Comparison of ENCODE assay signal across 22 cellular contexts in the genomic region with DNA sequence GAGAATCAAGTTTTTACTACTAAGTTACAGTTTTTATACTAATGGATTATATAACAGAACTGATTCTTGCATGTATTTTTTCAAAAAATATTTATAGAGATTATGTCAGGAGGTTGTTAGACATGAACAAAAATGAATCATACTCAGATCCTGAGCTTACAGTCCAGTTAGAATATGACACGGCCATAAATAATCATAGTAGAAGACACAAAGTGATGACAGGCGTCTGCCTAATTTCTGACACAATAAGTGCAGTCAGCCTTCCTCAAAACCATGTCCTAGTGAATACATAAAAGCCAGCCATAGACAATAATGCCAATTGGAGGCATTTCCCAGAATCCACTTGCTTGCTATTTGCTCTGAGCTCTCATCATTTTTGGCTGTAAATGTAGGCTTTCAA.
DNase-seq lines count a peak whose midpoint lies in the region; ATAC-seq, FAIRE-seq and TF ChIP-seq lines count a peak whose summit lies in the region.
"Had no signal": no experiment of that assay in that cellular context is flagged by ENCODE, and none has a peak within 500 bp of the region (broad histone marks: within the 10 kb centered on the region; RNA-seq: fewer than 3 reads in every experiment).

No MANE protein-coding gene starts in this region.

- H3K9me2 ChIP-seq in PC-3 (replicated peaks; ENCODE audit: low read length), result no peaks in the 10 kb centered on the region

- no peak overlapping the region for H3K23ac ChIP-seq in mesenchymal stem cell (ENCODE audit: low read length in 2 of 2)

- BruUV-seq in PC-3 (replicated peaks; lab: Mats Ljungman, UMichigan) (no TSS peak), K562 (replicated peaks; lab: Mats Ljungman, UMichigan) (no TSS peak)

- no peak overlapping the region for H3K4me3 Mint-ChIP-seq in activated naive CD4-positive, alpha-beta T cell treated with anti-CD3 and anti-CD28 coated beads, Interleukin-2, amount 10 ng/mL, durations not matched to agents 7 days and 5 days
- H3K4me3 Mint-ChIP-seq: CD4-positive, CD25-positive, alpha-beta regulatory T cell; CD8-positive, alpha-beta memory T cell had no signal

- H3K36me3 ChIP-seq in PC-3 (ENCODE audit: low read depth, low read length), result no peaks in the 10 kb centered on the region
- H3K36me3 ChIP-seq in K562 (ENCODE audit: control insufficient read depth, insufficient read depth, low read length), result no peaks in the 10 kb centered on the region
- H3K36me3 ChIP-seq in mesenchymal stem cell (ENCODE audit: control insufficient read depth in 1 of 2, insufficient read depth in 2 of 2, low read depth in 1 of 2, low read length in 2 of 2), result no peaks in the 10 kb centered on the region
- H3K36me3 ChIP-seq: BE2C, HAP-1 had no signal

- no peak overlapping the region for H3K4me2 ChIP-seq in PC-3 (ENCODE audit: low read length)
- H3K4me2 ChIP-seq in K562 (ENCODE audit: insufficient read depth, low read length), result no peak overlapping the region
- no peak overlapping the region for H3K4me2 ChIP-seq in mesenchymal stem cell (ENCODE audit: low read length, poor library complexity, severe bottlenecking)

- no peaks in the 10 kb centered on the region for H3K9me1 ChIP-seq in K562 (ENCODE audit: control insufficient read depth, insufficient read depth, low read length)

- no peak overlapping the region for H3K14ac ChIP-seq in mesenchymal stem cell (ENCODE audit: low read length in 2 of 2)

- no peaks in the 10 kb centered on the region for H3F3A ChIP-seq in PC-3 (ENCODE audit: low read length, unreplicated experiment)

- no peak overlapping the region for H2BK12ac ChIP-seq in mesenchymal stem cell (ENCODE audit: low read length in 2 of 2)

- H3K9ac ChIP-seq in PC-3 (ENCODE audit: low read length) (no peak overlapping the region), K562 (ENCODE audit: insufficient read depth in 1 of 2, low read depth in 2 of 2, low read length in 2 of 2) (no peak overlapping the region), mesenchymal stem cell (ENCODE audit: low read length) (no peak overlapping the region)
- H3K9ac ChIP-seq: GM23248 had no signal

- peaks cover 34% of the 10 kb centered on the region for H3K4me1 ChIP-seq in PC-3 (ENCODE audit: insufficient read depth, low read length)
- no peaks in the 10 kb centered on the region; a peak in 1 of 5 replicates for H3K4me1 ChIP-seq in K562 (replicated peaks in 1 of 2; ENCODE audit: control insufficient read depth in 2 of 2, insufficient read depth in 2 of 2, low read length in 2 of 2)
- no peaks in the 10 kb centered on the region for H3K4me1 ChIP-seq in foreskin keratinocyte
- H3K4me1 ChIP-seq in mesenchymal stem cell (ENCODE audit: control insufficient read depth, insufficient read depth, low read depth, low read length), result no peaks in the 10 kb centered on the region
- H3K4me1 ChIP-seq: BE2C, HAP-1 had no signal

- no peak overlapping the region for H2AFZ ChIP-seq in PC-3 (ENCODE audit: low read length)
- no peak overlapping the region for H2AFZ ChIP-seq in K562 (ENCODE audit: low read depth, low read length)
- no peak overlapping the region for H2AFZ ChIP-seq in mesenchymal stem cell (ENCODE audit: low read depth, low read length)
- H2AFZ ChIP-seq: GM23248 had no signal

- TF ChIP-seq POLR2A in K562 (conservative IDR thresholded peaks at IDR 0.05), result no peak

- H2BK5ac ChIP-seq in mesenchymal stem cell (ENCODE audit: low read depth, low read length, poor library complexity, severe bottlenecking), result no peak overlapping the region

- no peaks in the 10 kb centered on the region for H4K20me1 ChIP-seq in PC-3 (ENCODE audit: low read length)
- no peaks in the 10 kb centered on the region for H4K20me1 ChIP-seq in K562 (replicated peaks; ENCODE audit: control insufficient read depth, insufficient read depth, low read length)

- CTCF ChIA-PET in PC-3 (lab: Charles Lee), result no interaction called here
- CTCF ChIA-PET in K562 (lab: Yijun Ruan, JAX; ENCODE audit: low intra/inter-chr PET ratio), result no interaction called here
- CTCF ChIA-PET in activated naive CD4-positive, alpha-beta T cell treated with anti-CD3 and anti-CD28 coated beads, Interleukin-2, amount 10 ng/mL, durations not matched to agents 7 days and 5 days (lab: Charles Lee), result no interaction called here

- no peak overlapping the region for H3K27ac ChIP-seq in PC-3 (ENCODE audit: low read length)
- H3K27ac ChIP-seq in K562 (ENCODE audit: extremely low read depth, low read depth, low read length), result no peak overlapping the region
- H3K27ac ChIP-seq in foreskin keratinocyte, result no peak overlapping the region
- no peak overlapping the region for H3K27ac ChIP-seq in mesenchymal stem cell (ENCODE audit: low read length, poor library complexity, severe bottlenecking)
- H3K27ac ChIP-seq: GM23248 had no signal

- no peak overlapping the region for H4K8ac ChIP-seq in mesenchymal stem cell (ENCODE audit: low read length)

- H4K91ac ChIP-seq in mesenchymal stem cell (ENCODE audit: low read length), result no peak overlapping the region

- no peaks in the 10 kb centered on the region for H3K27me3 ChIP-seq in PC-3 (ENCODE audit: low read length)
- no peaks in the 10 kb centered on the region for H3K27me3 ChIP-seq in K562 (ENCODE audit: control insufficient read depth in 2 of 2, insufficient read depth in 2 of 2, low read length in 2 of 2)
- peaks cover 4% of the 10 kb centered on the region for H3K27me3 ChIP-seq in foreskin keratinocyte
- H3K27me3 ChIP-seq in mesenchymal stem cell (ENCODE audit: control insufficient read depth in 1 of 2, insufficient read depth in 1 of 2, low read length in 2 of 2), result no peaks in the 10 kb centered on the region

- H3K79me1 ChIP-seq in mesenchymal stem cell (replicated peaks; ENCODE audit: low read length, poor library complexity, severe bottlenecking), result no peaks in the 10 kb centered on the region

- H3K36me3 Mint-ChIP-seq in activated naive CD4-positive, alpha-beta T cell treated with anti-CD3 and anti-CD28 coated beads, Interleukin-2, amount 10 ng/mL, durations not matched to agents 7 days and 5 days, result no peaks in the 10 kb centered on the region
- H3K36me3 Mint-ChIP-seq: CD4-positive, CD25-positive, alpha-beta regulatory T cell; CD8-positive, alpha-beta memory T cell had no signal

- no peak overlapping the region for H2BK15ac ChIP-seq in mesenchymal stem cell (ENCODE audit: low read depth, poor library complexity, severe bottlenecking)

- H3K4me3 ChIP-seq in PC-3 (ENCODE audit: low read length) (no peak overlapping the region), K562 (no peak overlapping the region), mesenchymal stem cell (ENCODE audit: insufficient read depth in 1 of 2, low read depth in 1 of 2, low read length in 2 of 2) (no peak overlapping the region)
- H3K4me3 ChIP-seq: GM12878, GM23248, HAP-1 had no signal

- ATAC-seq in PC-3 (peak; percentile 76), K562 (no peak), foreskin keratinocyte (peak; percentile 33), GM19395 (IDR thresholded peaks at IDR 0.05; ENCODE audit: unreplicated experiment) (no peak)
- ATAC-seq: GM12878 had no signal

- TF ChIP-seq CTCF in PC-3 (conservative IDR thresholded peaks at IDR 0.05; ENCODE audit: low read depth, low read length) (no peak), K562 (IDR thresholded peaks at IDR 0.05 in 2 of 3, conservative IDR thresholded peaks at IDR 0.05 in 1 of 3; ENCODE audit: insufficient read depth in 2 of 3, low read depth in 1 of 3, low read length in 3 of 3) (no peak), foreskin keratinocyte (conservative IDR thresholded peaks at IDR 0.05) (no peak)

- FAIRE-seq in K562 (lab: Jason Lieb, UNC), result no peak
- FAIRE-seq: A204.1, GM12878, GM19239 had no signal

- POLR2A ChIA-PET in PC-3 (lab: Charles Lee; ENCODE audit: unreplicated experiment) (no interaction called here), K562 (lab: Yijun Ruan, JAX) (no interaction called here)

- 9% methylated on average over 2 of the region's 2 CpGs for WGBS in K562 (ENCODE audit: insufficient coverage, low coverage, missing lambda C conversion rate)
- 78% methylated on average over 2 of the region's 2 CpGs for WGBS in mesenchymal stem cell

- H3K9me3 Mint-ChIP-seq in activated naive CD4-positive, alpha-beta T cell treated with anti-CD3 and anti-CD28 coated beads, Interleukin-2, amount 10 ng/mL, durations not matched to agents 7 days and 5 days, result no peaks in the 10 kb centered on the region
- H3K9me3 Mint-ChIP-seq: CD8-positive, alpha-beta memory T cell had no signal

- intact Hi-C loops in PC-3 (cut with micrococcal nuclease), result loop anchor here (10.0 kb wide), 1 partner anchor 407 kb away; no protein-coding TSS in a partner anchor
- intact Hi-C loops in K562 (cut with micrococcal nuclease), result loop anchor here (10.0 kb wide), 1 partner anchor 63 kb away; no protein-coding TSS in a partner anchor

- no peak overlapping the region for H3K4ac ChIP-seq in mesenchymal stem cell (ENCODE audit: low read depth in 1 of 2, low read length in 2 of 2)

- H2BK120ac ChIP-seq in mesenchymal stem cell (ENCODE audit: low read depth, low read length), result no peak overlapping the region

- no peak overlapping the region for H2AK5ac ChIP-seq in mesenchymal stem cell (ENCODE audit: low read length, severe bottlenecking)

- no peak for TF ChIP-seq RAD21 in K562 (CRISPR knock-in tag; conservative IDR thresholded peaks at IDR 0.05 in 1 of 2, IDR thresholded peaks at IDR 0.05 in 1 of 2)

- no peak overlapping the region for H3K18ac ChIP-seq in mesenchymal stem cell (ENCODE audit: low read depth in 1 of 2, low read length in 2 of 2)

- peaks cover 4% of the 10 kb centered on the region for H3K27me3 Mint-ChIP-seq in activated naive CD4-positive, alpha-beta T cell treated with anti-CD3 and anti-CD28 coated beads, Interleukin-2, amount 10 ng/mL, durations not matched to agents 7 days and 5 days

- H3K27ac Mint-ChIP-seq in activated naive CD4-positive, alpha-beta T cell treated with anti-CD3 and anti-CD28 coated beads, Interleukin-2, amount 10 ng/mL, durations not matched to agents 7 days and 5 days, result no peak overlapping the region
- H3K27ac Mint-ChIP-seq: CD4-positive, CD25-positive, alpha-beta regulatory T cell; CD8-positive, alpha-beta memory T cell had no signal

- no peaks in the 10 kb centered on the region for H3K4me1 Mint-ChIP-seq in activated naive CD4-positive, alpha-beta T cell treated with anti-CD3 and anti-CD28 coated beads, Interleukin-2, amount 10 ng/mL, durations not matched to agents 7 days and 5 days
- H3K4me1 Mint-ChIP-seq: CD8-positive, alpha-beta memory T cell had no signal

- in situ Hi-C loops in K562 (cut with MboI), result no loop called here

- no peak for TF ChIP-seq EP300 in K562 (IDR thresholded peaks at IDR 0.05; ENCODE audit: low read length)

- H3K9me3 ChIP-seq in PC-3 (ENCODE audit: low read length) (no peaks in the 10 kb centered on the region), K562 (replicated peaks; ENCODE audit: control insufficient read depth, insufficient read depth, low read depth, low read length) (no peaks in the 10 kb centered on the region), mesenchymal stem cell (ENCODE audit: control insufficient read depth, low read length) (no peaks in the 10 kb centered on the region)
- H3K9me3 ChIP-seq: BE2C, HAP-1 had no signal

- DNase-seq in PC-3 (peak; percentile 48), K562 (ENCODE audit: extremely low read depth in 1 of 4, low spot score in 3 of 4) (no peak), foreskin keratinocyte (peak in 1 of 2 donors; percentile 12), stromal cell of bone marrow (ENCODE audit: low read depth) (peak; percentile 50), mesenchymal stem cell (no peak)
- DNase-seq in activated naive CD4-positive, alpha-beta T cell treated with anti-CD3 and anti-CD28 coated beads, Interleukin-2, amount 10 ng/mL, durations not matched to agents 7 days and 5 days, result no peak
- DNase-seq: ACHN; BE2C; C1 segment of cervical spinal cord; CD4-positive, CD25-positive, alpha-beta regulatory T cell; CD8-positive, alpha-beta memory T cell; COR-L47; DMS 273 treated with DMSO at 0.1 percent for 48 hours; DMS53; DND-41; EL; GM23248 had no signal

- H3K79me2 ChIP-seq in PC-3 (ENCODE audit: low read length), result no peaks in the 10 kb centered on the region
- no peaks in the 10 kb centered on the region for H3K79me2 ChIP-seq in K562 (ENCODE audit: control insufficient read depth, insufficient read depth, low read length)

Comparison
In these comparisons a context has a peak if more than half of its experiments do, and no peak if none do; other contexts are left out.
1. ATAC-seq: peak in PC-3 (single experiment) and foreskin keratinocyte (single experiment); none in K562 (single experiment) and GM19395 (single experiment).
2. DNase-seq: peak in PC-3 (single experiment) and stromal cell of bone marrow (single experiment); none in K562 (0 of 4), mesenchymal stem cell (single experiment) and activated naive CD4-positive, alpha-beta T cell treated with anti-CD3 and anti-CD28 coated beads, Interleukin-2, amount 10 ng/mL, durations not matched to agents 7 days and 5 days (single experiment).